Comparison of ENCODE assay signal across 28 cellular contexts in the genomic region with DNA sequence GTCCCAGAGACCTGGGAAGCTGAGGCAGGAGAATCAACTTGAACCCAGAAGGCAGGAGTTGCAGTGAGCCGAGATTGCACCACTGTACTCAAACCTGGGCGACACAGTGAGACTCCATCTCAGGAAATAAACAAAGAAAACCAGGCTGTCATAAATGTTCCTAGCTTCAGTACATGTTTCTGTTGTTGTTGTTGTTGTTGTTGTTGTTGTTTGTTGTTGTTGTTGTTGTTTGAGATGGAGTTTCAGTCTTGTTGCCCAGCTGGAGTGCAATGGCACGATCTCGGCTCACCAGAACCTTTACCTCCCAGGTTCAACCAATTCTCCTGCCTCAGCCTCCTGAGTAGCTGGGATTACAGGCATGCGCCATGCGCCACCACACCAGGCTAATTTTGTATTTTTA.
"Had no signal": no experiment of that assay in that cellular context is flagged by ENCODE, and none has a peak within 500 bp of the region (broad histone marks: within the 10 kb centered on the region; RNA-seq: fewer than 3 reads in every experiment).

No MANE protein-coding gene starts in this region.

- ATAC-seq: naive thymus-derived CD4-positive, alpha-beta T cell; natural killer cell; pancreas; right cardiac atrium; sciatic nerve; stimulated activated memory B cell treated with anti-CD40 and anti-IgM and Interleukin-4, amounts not matched to agents 10 μg/mL and 1 μg/mL and 100 μg/mL, for 72 hours; stimulated activated naive CD8-positive, alpha-beta T cell treated with anti-CD3 and anti-CD28 coated beads, Interleukin-15, amount 100 ng/mL, for 72 hours; stimulated activated naive CD8-positive, alpha-beta T cell treated with anti-CD3 and anti-CD28 coated beads, Interleukin-15, Interleukin-2, amounts not matched to agents 100 U/mL and 50 U/mL, for 24 hours; upper lobe of right lung had no signal

- H2AFZ ChIP-seq: neural progenitor cell had no signal

- FAIRE-seq: pancreas had no signal

- H3K4me1 ChIP-seq: neural progenitor cell, pancreas, prostate gland, suprapubic skin, testis, tibial artery, transverse colon, upper lobe of right lung, uterus had no signal

- H3K27me3 ChIP-seq: neural progenitor cell, pancreas, testis, tibial artery, transverse colon, upper lobe of right lung, uterus had no signal

- H3K27ac ChIP-seq: neural progenitor cell, pancreas, prostate gland, skin epidermis, spleen, suprapubic skin, testis, tibial artery, transverse colon, upper lobe of right lung, uterus had no signal

- H3K4me3 ChIP-seq: neural progenitor cell, pancreas, prostate gland, skin epidermis, smooth muscle cell, spleen, suprapubic skin, testis, tibial artery, transverse colon, upper lobe of right lung, uterus had no signal

- H3K9ac ChIP-seq: neural progenitor cell had no signal

- H3K4me2 ChIP-seq: neural progenitor cell, smooth muscle cell had no signal

- DNase-seq: naive thymus-derived CD4-positive, alpha-beta T cell; natural killer cell; occipital lobe; pancreas; retina; right cardiac atrium; spleen; stimulated activated CD4-positive, alpha-beta T cell treated with anti-CD3 and anti-CD28 coated beads, Interleukin-12 subunit alpha, Interleukin-12 subunit beta, amount 100 ng/mL, for 4 hours; stimulated activated CD4-positive, alpha-beta T cell treated with anti-CD3 and anti-CD28 coated beads, Interleukin-1b, Interleukin-23, amount 100 ng/mL, for 48 hours; stimulated activated CD4-positive, alpha-beta T cell treated with anti-CD3 and anti-CD28 coated beads, Interleukin-4, amount 100 ng/mL, for 1 hour; stimulated activated CD4-positive, alpha-beta T cell treated with anti-CD3 and anti-CD28 coated beads, Interleukin-4, amount 100 ng/mL, for 4 hours; stimulated activated CD8-positive, alpha-beta memory T cell treated with anti-CD3 and anti-CD28 coated beads, Interleukin-4, amount 100 ng/mL, for 48 hours; stimulated activated naive CD4-positive, alpha-beta T cell; stimulated activated naive CD8-positive, alpha-beta T cell treated with anti-CD3 and anti-CD28 coated beads, Interleukin-15, amount 100 ng/mL, for 72 hours; stimulated activated naive CD8-positive, alpha-beta T cell treated with anti-CD3 and anti-CD28 coated beads, Interleukin-15, Interleukin-2, amounts not matched to agents 100 U/mL and 50 U/mL, for 24 hours; substantia nigra; testis; tibial artery; transverse colon; upper lobe of right lung; uterus had no signal

- H3K36me3 ChIP-seq: neural progenitor cell, pancreas, prostate gland, spleen, suprapubic skin, tibial artery, transverse colon, upper lobe of right lung, uterus had no signal

- H3K9me3 ChIP-seq: pancreas, prostate gland, spleen, suprapubic skin, testis, tibial artery, transverse colon, upper lobe of right lung, uterus had no signal
